In genomic region chr1:168599636-168600035, GRCh38 we compare ENCODE assay signal across 18 cellular contexts. TPM values are rescaled to one million over a fixed set of nuclear protein-coding genes. Genes with fewer than 3 reads are reported as not detected.
A peak's percentile ranks its signal among the peaks of the same experiment; 100 is the strongest.
DNase-seq lines count a peak whose midpoint lies in the region; ATAC-seq, FAIRE-seq and TF ChIP-seq lines count a peak whose summit lies in the region.
"Had no signal": no experiment of that assay in that cellular context is flagged by ENCODE, and none has a peak within 500 bp of the region (broad histone marks: within the 10 kb centered on the region; RNA-seq: fewer than 3 reads in every experiment).

No MANE protein-coding gene starts in this region.

- H3K9me3 ChIP-seq in left lung, result no peaks in the 10 kb centered on the region
- H3K9me3 ChIP-seq: Caco-2 had no signal

- TF ChIP-seq CTCF in left lung (IDR thresholded peaks at IDR 0.05) (no peak), type B pancreatic cell (conservative IDR thresholded peaks at IDR 0.05) (no peak)

- no peak overlapping the region for H3K27ac ChIP-seq in left lung
- H3K27ac ChIP-seq: BLaER1 had no signal

- no peak for TF ChIP-seq POLR2A in H54 (IDR thresholded peaks at IDR 0.05; ENCODE audit: low read depth, low read length)

- no peaks in the 10 kb centered on the region for H3K9me3 Mint-ChIP-seq in type B pancreatic cell
- H3K9me3 Mint-ChIP-seq: CD8-positive, alpha-beta memory T cell had no signal

- H3K27me3 Mint-ChIP-seq in type B pancreatic cell, result no peaks in the 10 kb centered on the region
- H3K27me3 Mint-ChIP-seq: CD8-positive, alpha-beta memory T cell had no signal

- H3K36me3 ChIP-seq in left lung, result no peaks in the 10 kb centered on the region
- H3K36me3 ChIP-seq: BLaER1 had no signal

- intact Hi-C loops in Right ventricle myocardium superior (cut with DNase I), result loop anchor here (5.0 to 10.0 kb wide), 2 partner anchors 595 to 748 kb away; no protein-coding TSS in a partner anchor
- intact Hi-C loops in cardiac septum (cut with DNase I), result loop anchor here (10.0 kb wide), 2 partner anchors 595 to 945 kb away; no protein-coding TSS in a partner anchor
- intact Hi-C loops in left lung (cut with DNase I), result loop anchor here in 1 of 2 donors (5.0 kb wide), 1 partner anchor 748 kb away; no protein-coding TSS in a partner anchor

- no peaks in the 10 kb centered on the region for H3K4me1 ChIP-seq in left lung
- H3K4me1 ChIP-seq: BLaER1 had no signal

- H3K4me3 ChIP-seq in left lung, result no peak overlapping the region
- H3K4me3 ChIP-seq: BLaER1 had no signal

- ATAC-seq in Right ventricle myocardium superior (ENCODE audit: poor library complexity) (peak; percentile 67), left lung (peak; percentile 78)
- ATAC-seq: HCT116 had no signal

- H3K27me3 ChIP-seq in left lung, result no peaks in the 10 kb centered on the region
- H3K27me3 ChIP-seq: BLaER1 had no signal

- no peak overlapping the region for H3K4me3 Mint-ChIP-seq in type B pancreatic cell
- H3K4me3 Mint-ChIP-seq: CD8-positive, alpha-beta memory T cell had no signal

- peak overlapping the region; percentile 69 for H3K27ac Mint-ChIP-seq in type B pancreatic cell
- H3K27ac Mint-ChIP-seq: CD8-positive, alpha-beta memory T cell had no signal

- H3K36me3 Mint-ChIP-seq in type B pancreatic cell, result no peaks in the 10 kb centered on the region
- H3K36me3 Mint-ChIP-seq: CD8-positive, alpha-beta memory T cell had no signal

- peaks cover 8% of the 10 kb centered on the region for H3K4me1 Mint-ChIP-seq in type B pancreatic cell (ENCODE audit: unreplicated experiment)

- no peak for DNase-seq in Right ventricle myocardium superior
- no peak for DNase-seq in cardiac septum (ENCODE audit: low spot score)
- DNase-seq in HuH-7 (ENCODE audit: low spot score), result peak; percentile 15
- DNase-seq in left lung, result no peak
- DNase-seq in type B pancreatic cell (ENCODE audit: extremely low spot score, unreplicated experiment), result no peak
- DNase-seq in activated CD8-positive, alpha-beta memory T cell treated with anti-CD3 and anti-CD28 coated beads for 24 hours, result no peak
- no peak for DNase-seq in H54 (ENCODE audit: insufficient read length, low spot score)
- DNase-seq: 8988T; AML-193; CD8-positive, alpha-beta memory T cell; DND-41; GDM1 had no signal

- no peak for FAIRE-seq in H54 (lab: Jason Lieb, UNC)
- FAIRE-seq: GM12892, GM19239 had no signal

RNA-seq across cellular contexts. Expression of gene XCL1, which starts 23.2 kb away (rescaled TPM):
- total RNA-seq in Right ventricle myocardium superior (0.48 TPM), cardiac septum (0.16 TPM), left lung (under 1 TPM in 1 of 2 donors, not detected in 1; 0.73 TPM), type B pancreatic cell (ENCODE audit: low replicate concordance) (1.2 TPM in 1 of 2 replicates, not detected in the other)
- total RNA-seq: H4 had no signal

RNA-seq across cellular contexts. Expression of gene XCL2, which starts 55.8 kb away (rescaled TPM):
- total RNA-seq in Right ventricle myocardium superior (not detected), cardiac septum (not detected), left lung (under 1 TPM in 1 of 2 donors, not detected in 1; 0.89 TPM), type B pancreatic cell (ENCODE audit: low replicate concordance) (not detected in 2 replicates)
- total RNA-seq: Caco-2, H4 had no signal
